ENCODE assay signal across 20 cellular contexts in genomic region chr18:23156134-23156533, GRCh38. TPM values are rescaled to one million over a fixed set of nuclear protein-coding genes. Genes with fewer than 3 reads are reported as not detected.
DNase-seq lines count a peak whose midpoint lies in the region; ATAC-seq, FAIRE-seq and TF ChIP-seq lines count a peak whose summit lies in the region.
"Had no signal": no experiment of that assay in that cellular context is flagged by ENCODE, and none has a peak within 500 bp of the region (broad histone marks: within the 10 kb centered on the region; RNA-seq: fewer than 3 reads in every experiment).

No MANE protein-coding gene starts in this region.

- H3K9me3 Mint-ChIP-seq in MCF 10A (ENCODE audit: unreplicated experiment) (no peaks in the 10 kb centered on the region), nephron (no peaks in the 10 kb centered on the region)
- H3K9me3 Mint-ChIP-seq: CD4-positive, alpha-beta T cell had no signal

- ATAC-seq in K562, result 0 out of 3 replicates have a peak, but pooled peaks have one; percentile 21
- ATAC-seq in T-helper 17 cell, result no peak

- TF ChIP-seq CTCF in breast epithelium (IDR thresholded peaks at IDR 0.05), result no peak
- no peak for TF ChIP-seq CTCF in MCF 10A (IDR thresholded peaks at IDR 0.05; ENCODE audit: unreplicated experiment)
- TF ChIP-seq CTCF in K562 (IDR thresholded peaks at IDR 0.05 in 2 of 3, conservative IDR thresholded peaks at IDR 0.05 in 1 of 3; ENCODE audit: insufficient read depth in 2 of 3, low read depth in 1 of 3, low read length in 3 of 3), result no peak
- no peak for TF ChIP-seq CTCF in nephron (IDR thresholded peaks at IDR 0.05; ENCODE audit: unreplicated experiment in 3 of 3)
- no peak for TF ChIP-seq CTCF in vagina (IDR thresholded peaks at IDR 0.05)

- no peak for TF ChIP-seq EP300 in K562 (IDR thresholded peaks at IDR 0.05; ENCODE audit: low read length)

- H3K4me1 Mint-ChIP-seq in MCF 10A (ENCODE audit: insufficient read depth, unreplicated experiment) (no peaks in the 10 kb centered on the region), nephron (peaks cover 33% of the 10 kb centered on the region), T-helper 17 cell (no peaks in the 10 kb centered on the region)

- H2AFZ ChIP-seq in K562 (ENCODE audit: low read depth, low read length), result no peak overlapping the region

- FAIRE-seq in K562 (lab: Jason Lieb, UNC), result no peak

- DNase-seq in breast epithelium (ENCODE audit: low spot score in 2 of 2) (no peak), MCF 10A (ENCODE audit: unreplicated experiment) (no peak), K562 (ENCODE audit: extremely low read depth in 1 of 4, low spot score in 3 of 4) (no peak), vagina (ENCODE audit: extremely low spot score in 2 of 2) (no peak), T-helper 17 cell (no peak), NCI-H524 (lab: John Stamatoyannopoulos, UW) (no peak), NCI-H187 treated with DMSO at 0.1 percent for 48 hours (lab: John Stamatoyannopoulos, UW) (no peak)
- DNase-seq: BE2C; Caco-2; CD4-positive, alpha-beta T cell; GF-D8; KBM-7; MV-4-11; NCI-H1694 treated with DMSO at 0.1 percent for 48 hours; NCI-H2227 treated with DMSO at 0.1 percent for 48 hours; NCI-H524 treated with DMSO at 0.1 percent for 48 hours; RPMI8226; SJCRH30 had no signal

- H3K4me1 ChIP-seq in breast epithelium (peaks cover 3 to 14% of the 10 kb centered on the region in 2 donors), K562 (replicated peaks in 1 of 2; ENCODE audit: control insufficient read depth in 2 of 2, insufficient read depth in 2 of 2, low read length in 2 of 2) (no peaks in the 10 kb centered on the region), vagina (peaks cover 23% of the 10 kb centered on the region)
- H3K4me1 ChIP-seq: SJCRH30 had no signal

- H3K27ac Mint-ChIP-seq in MCF 10A (ENCODE audit: low read depth, unreplicated experiment) (no peak overlapping the region), nephron (peak overlapping the region in 2 of 3 experiments; percentile 45 to 87), T-helper 17 cell (no peak overlapping the region)
- H3K27ac Mint-ChIP-seq: CD4-positive, alpha-beta T cell had no signal

- H3K9me3 ChIP-seq in breast epithelium, result no peaks in the 10 kb centered on the region
- H3K9me3 ChIP-seq in K562 (replicated peaks; ENCODE audit: control insufficient read depth, insufficient read depth, low read depth, low read length), result no peaks in the 10 kb centered on the region
- H3K9me3 ChIP-seq in vagina, result no peaks in the 10 kb centered on the region
- no peaks in the 10 kb centered on the region for H3K9me3 ChIP-seq in T-helper 17 cell (ENCODE audit: control insufficient read depth, low read length, poor library complexity, severe bottlenecking)
- H3K9me3 ChIP-seq: BE2C, Caco-2, SJCRH30 had no signal

- POLR2A ChIA-PET in MCF 10A (lab: Yijun Ruan, JAX), result interaction anchor here (1.5 kb wide), 1 partner anchor 12 kb away, joined by 6 read pairs; no protein-coding TSS in a partner anchor
- POLR2A ChIA-PET in K562 (lab: Yijun Ruan, JAX), result interaction anchor here (0.6 to 0.9 kb wide), 2 partner anchors 19 to 282 kb away, joined by 3 read pairs; a partner anchor contains a TSS

- in situ Hi-C loops in K562 (cut with MboI), result no loop called here

- H3K79me2 ChIP-seq in K562 (ENCODE audit: control insufficient read depth, insufficient read depth, low read length), result no peaks in the 10 kb centered on the region

- 0 out of 2 replicates have a peak, but pooled peaks cover 6% of the 10 kb centered on the region for H4K20me1 ChIP-seq in K562 (replicated peaks; ENCODE audit: control insufficient read depth, insufficient read depth, low read length)

- TF ChIP-seq POLR2A in breast epithelium (IDR thresholded peaks at IDR 0.05), result no peak
- no peak for TF ChIP-seq POLR2A in K562 (conservative IDR thresholded peaks at IDR 0.05)
- no peak for TF ChIP-seq POLR2A in vagina (IDR thresholded peaks at IDR 0.05)

- no peak overlapping the region for H3K4me2 ChIP-seq in K562 (ENCODE audit: insufficient read depth, low read length)

- H3K9me1 ChIP-seq in K562 (ENCODE audit: control insufficient read depth, insufficient read depth, low read length), result no peaks in the 10 kb centered on the region

- 5% methylated on average over 7 of the region's 7 CpGs for WGBS in K562 (ENCODE audit: insufficient coverage, low coverage, missing lambda C conversion rate)

- H3K27me3 Mint-ChIP-seq in MCF 10A (ENCODE audit: insufficient read depth, unreplicated experiment) (no peaks in the 10 kb centered on the region), nephron (ENCODE audit: low read depth) (no peaks in the 10 kb centered on the region), T-helper 17 cell (peaks cover 22% of the 10 kb centered on the region)
- H3K27me3 Mint-ChIP-seq: CD4-positive, alpha-beta T cell had no signal

- no peaks in the 10 kb centered on the region for H3K36me3 Mint-ChIP-seq in MCF 10A (ENCODE audit: insufficient read depth, unreplicated experiment)
- H3K36me3 Mint-ChIP-seq in nephron (ENCODE audit: low read depth), result no peaks in the 10 kb centered on the region
- H3K36me3 Mint-ChIP-seq in T-helper 17 cell (ENCODE audit: low read depth), result peaks cover 2% of the 10 kb centered on the region

- H3K36me3 ChIP-seq in breast epithelium (no peaks in the 10 kb centered on the region), K562 (ENCODE audit: control insufficient read depth, insufficient read depth, low read length) (no peaks in the 10 kb centered on the region), vagina (no peaks in the 10 kb centered on the region)
- H3K36me3 ChIP-seq: BE2C, SJCRH30 had no signal

- BruUV-seq in MCF 10A (replicated peaks; lab: Mats Ljungman, UMichigan), result no TSS peak
- BruUV-seq in K562 (replicated peaks; lab: Mats Ljungman, UMichigan), result no TSS peak

- no peak for TF ChIP-seq RAD21 in K562 (CRISPR knock-in tag; conservative IDR thresholded peaks at IDR 0.05 in 1 of 2, IDR thresholded peaks at IDR 0.05 in 1 of 2)

- intact Hi-C loops in breast epithelium (cut with DNase I; ENCODE audit: low total_unique reads) (no loop called here), MCF 10A (cut with micrococcal nuclease) (no loop called here), K562 (cut with micrococcal nuclease) (no loop called here), vagina (cut with DNase I) (no loop called here)

- no peak overlapping the region for H3K4me3 ChIP-seq in breast epithelium
- H3K4me3 ChIP-seq in K562, result no peak overlapping the region
- H3K4me3 ChIP-seq in vagina, result no peak overlapping the region
- H3K4me3 ChIP-seq: SJCRH30 had no signal

- H3K9ac ChIP-seq in K562 (ENCODE audit: insufficient read depth in 1 of 2, low read depth in 2 of 2, low read length in 2 of 2), result no peak overlapping the region
- H3K9ac ChIP-seq: GM23248 had no signal

- H3K4me3 Mint-ChIP-seq in MCF 10A (ENCODE audit: unreplicated experiment), result no peak overlapping the region
- H3K4me3 Mint-ChIP-seq in nephron, result no peak overlapping the region
- no peak overlapping the region for H3K4me3 Mint-ChIP-seq in T-helper 17 cell
- H3K4me3 Mint-ChIP-seq: CD4-positive, alpha-beta T cell had no signal

- CTCF ChIA-PET in MCF 10A (lab: Yijun Ruan, JAX), result interaction anchor here (0.6 to 1.2 kb wide), 3 partner anchors 81 to 222 kb away, joined by 3 read pairs; no protein-coding TSS in a partner anchor
- CTCF ChIA-PET in K562 (lab: Yijun Ruan, JAX; ENCODE audit: low intra/inter-chr PET ratio), result interaction anchor here (0.7 kb wide), 1 partner anchor 10 kb away, joined by 3 read pairs; no protein-coding TSS in a partner anchor

- H3K27ac ChIP-seq in breast epithelium (peak overlapping the region; percentile 10 to 79), K562 (ENCODE audit: extremely low read depth, low read depth, low read length) (no peak overlapping the region), vagina (peak overlapping the region; percentile 42)
- H3K27ac ChIP-seq: GM23248, SJCRH30 had no signal

- H3K27me3 ChIP-seq in breast epithelium (no peaks in the 10 kb centered on the region), K562 (ENCODE audit: control insufficient read depth in 2 of 2, insufficient read depth in 2 of 2, low read length in 2 of 2) (peaks cover 60 to 65% of the 10 kb centered on the region in 2 experiments), vagina (no peaks in the 10 kb centered on the region)
- H3K27me3 ChIP-seq: BE2C, SJCRH30 had no signal

TF ChIP-seq in K562, 482 proteins besides CTCF, POLR2A, EP300 and RAD21 (continues in another document):
- TF ChIP-seq TAL1 (IDR thresholded peaks at IDR 0.05) (no peak), LCOR (CRISPR knock-in tag; IDR thresholded peaks at IDR 0.05) (no peak)

RNA-seq across cellular contexts. Expression of gene CABLES1, which starts 20.8 kb away (rescaled TPM):
- total RNA-seq in breast epithelium, result 10 to 100 TPM; 18.1 to 28.7 (median 22.3) TPM
- total RNA-seq in MCF 10A (2022), result 3.2 and 3.7 TPM in 2 replicates
- 0.76 TPM in 1 of 2 replicates, not detected in the other for total RNA-seq in K562 (2011; cell fraction: chromatin; rRNA removed; ENCODE audit: low replicate concordance)
- total RNA-seq in K562 (2011; cell fraction: nucleolus; rRNA removed), result not detected in 2 replicates
- total RNA-seq in K562 (2011; cell fraction: nucleoplasm; rRNA removed), result 0.31 TPM in 1 of 2 replicates, not detected in the other
- total RNA-seq in K562 (2014; rRNA removed), result 0.04 and 0.09 TPM in 2 replicates
- not detected in 2 replicates for total RNA-seq in K562 (2014; rRNA removed; fragmentation: Illumina TruSeq; extraction: Trizol)
- total RNA-seq in K562 (2015; rRNA removed; fragmentation: Illumina TruSeq; extraction: Trizol), result not detected in 2 replicates
- 0.07 and 0.09 TPM in 2 replicates for total RNA-seq in K562 (2021)
- 0.04 TPM in 1 of 2 replicates, not detected in the other for polyA plus RNA-seq in K562 (2011; rRNA removed)
- not detected in 2 replicates for polyA plus RNA-seq in K562 (2011; cell fraction: cytosol; rRNA removed)
- 0.07 TPM in 1 of 2 replicates, not detected in the other for polyA plus RNA-seq in K562 (2011; cell fraction: nucleus; rRNA removed)
- polyA plus RNA-seq in K562 (2012), result 0.08 and 0.10 TPM in 2 replicates
- polyA plus RNA-seq in K562 (2014; fragmentation: Illumina TruSeq; extraction: Trizol), result 0.04 TPM in 1 of 2 replicates, not detected in the other
- polyA plus RNA-seq in K562 (2014; fragmentation: Nextera tagmentation; extraction: Ambion mirVana), result under 1 TPM; 0.04 to 0.10 TPM
- not detected in 2 replicates for polyA plus RNA-seq in K562 (2014; rRNA removed)
- polyA minus RNA-seq in K562 (2011; rRNA and poly(A)+ RNA removed), result not detected in 2 replicates
- polyA minus RNA-seq in K562 (2011; cell fraction: cytosol; rRNA and poly(A)+ RNA removed), result not detected in 2 replicates
- 0.40 TPM in 1 of 2 replicates, not detected in the other for polyA minus RNA-seq in K562 (2011; cell fraction: nucleus; rRNA and poly(A)+ RNA removed)
- 39.3 TPM for total RNA-seq in vagina
- total RNA-seq in T-helper 17 cell, result under 1 TPM in 1 of 2 donors, not detected in 1; 0.73 TPM
- total RNA-seq: CD4-positive, alpha-beta T cell had no signal

Comparison
In these comparisons a context has a peak if more than half of its experiments do, and no peak if none do; other contexts are left out.
1. H3K27ac Mint-ChIP-seq: peak in nephron (2 of 3); none in MCF 10A (single experiment) and T-helper 17 cell (single experiment).